8 cellular contexts compared by ENCODE assay signal in the genomic region with DNA sequence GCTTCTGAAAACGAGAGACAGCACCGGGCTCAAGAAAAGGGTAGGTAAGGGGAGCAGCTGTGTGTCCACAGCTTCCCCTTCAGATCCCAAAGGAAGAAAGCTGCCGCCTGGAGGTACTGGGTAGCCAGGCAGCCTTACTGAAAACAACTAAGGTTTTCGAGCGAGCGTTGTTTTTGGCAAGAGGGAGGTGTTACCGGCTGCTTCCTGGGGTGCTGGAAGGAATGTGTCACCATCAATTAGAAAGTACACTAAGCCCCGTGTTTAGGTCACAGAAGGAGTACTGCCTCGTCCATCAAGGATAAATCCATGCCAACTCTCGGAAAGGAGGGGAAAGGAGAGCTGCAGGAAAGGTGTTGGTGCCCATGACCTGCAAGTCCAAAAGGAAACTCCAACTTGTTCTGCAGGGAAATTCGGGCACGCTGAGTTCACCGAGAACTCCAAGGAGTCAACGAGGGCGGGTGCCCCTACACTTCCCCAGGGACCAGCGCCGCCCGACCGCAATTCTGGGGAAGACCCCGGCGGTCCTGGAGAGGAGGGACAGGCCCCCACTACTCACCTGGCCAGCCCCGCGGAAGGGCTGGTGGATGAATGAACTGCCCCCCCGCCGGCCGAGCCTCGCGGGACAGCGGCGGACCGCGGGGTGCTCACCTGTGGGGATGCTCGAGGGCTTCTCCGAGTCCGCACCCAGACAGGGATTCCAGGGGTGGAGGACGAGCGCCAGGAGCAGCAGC. TPM values are rescaled to one million over a fixed set of nuclear protein-coding genes. Genes with fewer than 3 reads are reported as not detected.
DNase-seq lines count a peak whose midpoint lies in the region; ATAC-seq, FAIRE-seq and TF ChIP-seq lines count a peak whose summit lies in the region.

No MANE protein-coding gene starts in this region.

- POLR2A ChIA-PET in AG04450 (lab: Yijun Ruan, JAX) = interaction anchor here (0.7 to 1.4 kb wide), 10 partner anchors 12 to 384 kb away, joined by 3 to 13 read pairs (median 5); a partner anchor contains a TSS

- H3K9ac ChIP-seq in skeletal muscle satellite cell (ENCODE audit: low read depth, low read length) = peak overlapping the region; percentile 87

- ATAC-seq in GM18868 (IDR thresholded peaks at IDR 0.05; ENCODE audit: unreplicated experiment) = peak; percentile 19

- no peaks in the 10 kb centered on the region for H3K27me3 ChIP-seq in AG04450 (ENCODE audit: control insufficient read depth, insufficient read depth, low read length)
- no peaks in the 10 kb centered on the region for H3K27me3 ChIP-seq in skeletal muscle satellite cell (ENCODE audit: control insufficient read depth, insufficient read depth, low read length)

- H3K4me1 ChIP-seq in skeletal muscle satellite cell (ENCODE audit: control insufficient read depth, insufficient read depth, low read length) = peaks cover 53% of the 10 kb centered on the region

- peak; percentile 23 for FAIRE-seq in HTR-8/SVneo (lab: Jason Lieb, UNC)

- H3K4me3 ChIP-seq in AG04450 (ENCODE audit: low read depth, low read length) = peak overlapping the region; percentile 75
- H3K4me3 ChIP-seq in choroid plexus epithelial cell (ENCODE audit: low read depth, low read length) = peak overlapping the region; percentile 84
- H3K4me3 ChIP-seq in skeletal muscle satellite cell (ENCODE audit: low read length) = peak overlapping the region; percentile 94

- CTCF ChIA-PET in AG04450 (lab: Charles Lee) = interaction anchor here (0.6 to 7.1 kb wide), 13 partner anchors 10 to 154 kb away, joined by 3 to 62 read pairs (median 4); no protein-coding TSS in a partner anchor

- H3K4me2 ChIP-seq in skeletal muscle satellite cell (ENCODE audit: low read length) = peak overlapping the region; percentile 92

- peak overlapping the region; percentile 84 for H3K27ac ChIP-seq in AG04450 (ENCODE audit: low read depth, low read length)

- no peaks in the 10 kb centered on the region for H3K9me3 ChIP-seq in AG04450 (ENCODE audit: control insufficient read depth, insufficient read depth, low read length)
- H3K9me3 ChIP-seq in skeletal muscle satellite cell (replicated peaks; ENCODE audit: low read length) = no peaks in the 10 kb centered on the region

- TF ChIP-seq CTCF in AG04450 (IDR thresholded peaks at IDR 0.05; ENCODE audit: low read depth, low read length) = peak; percentile 81
- TF ChIP-seq CTCF in choroid plexus epithelial cell (conservative IDR thresholded peaks at IDR 0.05; ENCODE audit: low read depth, low read length) = peak; percentile 81

- peaks cover 3% of the 10 kb centered on the region for H3K36me3 ChIP-seq in skeletal muscle satellite cell (ENCODE audit: insufficient read depth, low read length)

- DNase-seq in AG04450 (ENCODE audit: low read depth, low spot score) (no peak), HTR-8/SVneo (ENCODE audit: insufficient read length, low spot score) (peak; percentile 41), SHP77 treated with DMSO at 0.1 percent for 48 hours (lab: John Stamatoyannopoulos, UW) (peak; percentile 63), choroid plexus epithelial cell (ENCODE audit: low read depth) (peak; percentile 89), iris pigment epithelial cell (ENCODE audit: low read depth) (peak; percentile 83), UCSD-AML1 (lab: John Stamatoyannopoulos, UW; ENCODE audit: unreplicated experiment) (no peak)

RNA-seq across cellular contexts. Expression of a gene that starts 0.6 kb away (rescaled TPM):
- polyA plus RNA-seq in AG04450 (2011; rRNA removed) = 63.7 and 88.9 TPM in 2 replicates
- polyA minus RNA-seq in AG04450 (2011; rRNA and poly(A)+ RNA removed) = 27.0 and 59.3 TPM in 2 replicates
- total RNA-seq in skeletal muscle satellite cell (2012; rRNA removed) = 367 and 428 TPM in 2 replicates

Comparison
In these comparisons a context has a peak if more than half of its experiments do, and no peak if none do; other contexts are left out.
1. DNase-seq: peak in HTR-8/SVneo (single experiment), SHP77 treated with DMSO at 0.1 percent for 48 hours (single experiment), choroid plexus epithelial cell (single experiment) and iris pigment epithelial cell (single experiment); none in AG04450 (single experiment) and UCSD-AML1 (single experiment).
2. Peak in every context shown above with its lines, with median percentiles within 50 percentile points of each other: H3K4me3 ChIP-seq.